10 cellular contexts compared by ENCODE assay signal in genomic region chr20:58246346-58246745, GRCh38. TPM values are rescaled to one million over a fixed set of nuclear protein-coding genes. Genes with fewer than 3 reads are reported as not detected.
DNase-seq lines count a peak whose midpoint lies in the region; TF ChIP-seq lines count a peak whose summit lies in the region.
"Had no signal": no experiment of that assay in that cellular context is flagged by ENCODE, and none has a peak within 500 bp of the region (broad histone marks: within the 10 kb centered on the region; RNA-seq: fewer than 3 reads in every experiment).

No MANE protein-coding gene starts in this region.

- no peak overlapping the region for H3K9ac ChIP-seq in fibroblast of lung (ENCODE audit: insufficient read depth, low read length)
- H3K9ac ChIP-seq: BLaER1 had no signal

- DNase-seq in NCI-H2196 (lab: John Stamatoyannopoulos, UW; ENCODE audit: unreplicated experiment) (peak; percentile 35), NCI-H2196 treated with DMSO at 0.1 percent for 48 hours (lab: John Stamatoyannopoulos, UW; ENCODE audit: unreplicated experiment) (no peak), OCI-M1 (lab: John Stamatoyannopoulos, UW) (peak; percentile 42), fibroblast of lung (ENCODE audit: low read depth in 2 of 2) (peak; percentile 17 to 38), renal cortical epithelial cell (ENCODE audit: low read depth) (peak; percentile 10), HK-2 (ENCODE audit: unreplicated experiment) (no peak), LoVo (ENCODE audit: low spot score) (no peak), CD1c-positive myeloid dendritic cell (ENCODE audit: extremely low spot score) (no peak)

- no peaks in the 10 kb centered on the region for H3K27me3 ChIP-seq in fibroblast of lung (ENCODE audit: control insufficient read depth, insufficient read depth, low read length)
- H3K27me3 ChIP-seq: BLaER1 had no signal

- H3K79me2 ChIP-seq in fibroblast of lung (ENCODE audit: control insufficient read depth, insufficient read depth, low read length): no peaks in the 10 kb centered on the region

- H2AFZ ChIP-seq in fibroblast of lung (ENCODE audit: low read length): no peak overlapping the region

- no peak overlapping the region for H3K4me2 ChIP-seq in fibroblast of lung (ENCODE audit: extremely low read depth, insufficient read depth, low read length)
- H3K4me2 ChIP-seq: BLaER1 had no signal

- peaks cover 13% of the 10 kb centered on the region for H3K36me3 ChIP-seq in fibroblast of lung (ENCODE audit: control insufficient read depth, insufficient read depth, low read length)

- no peaks in the 10 kb centered on the region for H4K20me1 ChIP-seq in fibroblast of lung (ENCODE audit: control insufficient read depth, extremely low read depth, insufficient read depth, low read length)
- H4K20me1 ChIP-seq: BLaER1 had no signal

- no peak overlapping the region for H3K4me3 ChIP-seq in fibroblast of lung (replicated peaks in 1 of 4; ENCODE audit: control extremely low read depth in 1 of 4, insufficient read depth in 1 of 4, low read depth in 3 of 4, low read length in 4 of 4)
- H3K4me3 ChIP-seq: BLaER1 had no signal

- H3K9me3 ChIP-seq in fibroblast of lung (ENCODE audit: control insufficient read depth, insufficient read depth, low read depth, low read length): no peaks in the 10 kb centered on the region
- H3K9me3 ChIP-seq: BLaER1 had no signal

- no peaks in the 10 kb centered on the region for H3K4me1 ChIP-seq in fibroblast of lung (ENCODE audit: control insufficient read depth, extremely low read depth, insufficient read depth, low read length)
- H3K4me1 ChIP-seq: BLaER1 had no signal

- no peak overlapping the region for H3K27ac ChIP-seq in fibroblast of lung (ENCODE audit: insufficient read depth, low read length)
- H3K27ac ChIP-seq: BLaER1 had no signal

- peak in 1 of 2 donors; percentile 41 for TF ChIP-seq CTCF in fibroblast of lung (conservative IDR thresholded peaks at IDR 0.05 in 1 of 2, IDR thresholded peaks at IDR 0.05 in 1 of 2; ENCODE audit: low read depth in 1 of 2, low read length in 2 of 2)

RNA-seq across cellular contexts. Expression of gene ANKRD60, which starts 17.9 kb away (rescaled TPM):
- total RNA-seq in fibroblast of lung: not detected in 2 replicates
- not detected in 2 replicates for polyA plus RNA-seq in fibroblast of lung
- not detected in 2 replicates for polyA plus RNA-seq in fibroblast of lung (2012)
- not detected in 2 replicates for polyA minus RNA-seq in fibroblast of lung (ENCODE audit: low replicate concordance)
- total RNA-seq in renal cortical epithelial cell: not detected in 2 replicates
- total RNA-seq: activated CD8-positive, alpha-beta memory T cell treated with anti-CD3 and anti-CD28 coated beads for 36 hours had no signal

Comparison
In these comparisons a context has a peak if more than half of its experiments do, and no peak if none do; other contexts are left out.
1. DNase-seq: peak in NCI-H2196 (single experiment), OCI-M1 (single experiment), fibroblast of lung (2 of 2) and renal cortical epithelial cell (single experiment); none in NCI-H2196 treated with DMSO at 0.1 percent for 48 hours (single experiment), HK-2 (single experiment), LoVo (single experiment) and CD1c-positive myeloid dendritic cell (single experiment).